In genomic region chr1:56295949-56296929, GRCh38 we compare ENCODE assay signal across 31 cellular contexts.
DNase-seq lines count a peak whose midpoint lies in the region; ATAC-seq and TF ChIP-seq lines count a peak whose summit lies in the region.
"Had no signal": no experiment of that assay in that cellular context is flagged by ENCODE, and none has a peak within 500 bp of the region (broad histone marks: within the 10 kb centered on the region; RNA-seq: fewer than 3 reads in every experiment).

No MANE protein-coding gene starts in this region.

- no peaks in the 10 kb centered on the region for H3K27me3 Mint-ChIP-seq in endodermal cell (ENCODE audit: insufficient read depth)
- H3K27me3 Mint-ChIP-seq in activated CD4-positive, alpha-beta T cell treated with anti-CD3 and anti-CD28 coated beads, Interleukin-2, amount 10 ng/mL, durations not matched to agents 7 days and 5 days, result no peaks in the 10 kb centered on the region
- H3K27me3 Mint-ChIP-seq: activated CD8-positive, alpha-beta memory T cell treated with anti-CD3 and anti-CD28 coated beads, Interleukin-2, amount 10 ng/mL, durations not matched to agents 7 days and 5 days had no signal

- H3K4me3 Mint-ChIP-seq in endodermal cell, result no peak overlapping the region
- H3K4me3 Mint-ChIP-seq in activated CD4-positive, alpha-beta T cell treated with anti-CD3 and anti-CD28 coated beads, Interleukin-2, amount 10 ng/mL, durations not matched to agents 7 days and 5 days, result no peak overlapping the region
- H3K4me3 Mint-ChIP-seq: activated CD8-positive, alpha-beta memory T cell treated with anti-CD3 and anti-CD28 coated beads, Interleukin-2, amount 10 ng/mL, durations not matched to agents 7 days and 5 days; activated naive CD8-positive, alpha-beta T cell treated with anti-CD3 and anti-CD28 coated beads, Interleukin-2, amount 50 U/mL, for 24 hours; activated T-cell treated with anti-CD3 and anti-CD28 coated beads, Interleukin-2, amount 50 U/mL, for 72 hours; stimulated activated effector memory CD8-positive, alpha-beta T cell treated with anti-CD3 and anti-CD28 coated beads, Interleukin-12 subunit alpha, Interleukin-12 subunit beta, amount 100 ng/mL, for 72 hours; T-helper 1 cell treated with Interleukin-12 subunit alpha and Interleukin-12 subunit beta and Interleukin-4 antibody, amounts not matched to agents 30 μg/mL and 1 μg/mL, for 36 hours had no signal

- H3K9me3 ChIP-seq in DOHH2 (ENCODE audit: control insufficient read depth, insufficient read depth, low read length) (no peaks in the 10 kb centered on the region), MM.1S (replicated peaks; ENCODE audit: insufficient read depth, low read length) (no peaks in the 10 kb centered on the region), endodermal cell (ENCODE audit: control insufficient read depth, low read length) (no peaks in the 10 kb centered on the region)
- H3K9me3 ChIP-seq: left lung, ovary had no signal

- 90 to 96% methylated on average over 3 to 4 of the region's 4 CpGs for WGBS in endodermal cell (ENCODE audit: insufficient coverage in 1 of 2, insufficient read length in 1 of 2), 2 experiments

- POLR2A ChIA-PET in activated CD4-positive, alpha-beta T cell treated with anti-CD3 and anti-CD28 coated beads, Interleukin-2, amount 10 ng/mL, durations not matched to agents 7 days and 5 days (lab: Charles Lee), result no interaction called here

- H3K4me1 Mint-ChIP-seq in endodermal cell, result peaks cover 11% of the 10 kb centered on the region
- H3K4me1 Mint-ChIP-seq in activated CD4-positive, alpha-beta T cell treated with anti-CD3 and anti-CD28 coated beads, Interleukin-2, amount 10 ng/mL, durations not matched to agents 7 days and 5 days, result no peaks in the 10 kb centered on the region
- H3K4me1 Mint-ChIP-seq: activated CD8-positive, alpha-beta memory T cell treated with anti-CD3 and anti-CD28 coated beads, Interleukin-2, amount 10 ng/mL, durations not matched to agents 7 days and 5 days; activated naive CD8-positive, alpha-beta T cell treated with anti-CD3 and anti-CD28 coated beads, Interleukin-2, amount 50 U/mL, for 24 hours; stimulated activated effector memory CD8-positive, alpha-beta T cell treated with anti-CD3 and anti-CD28 coated beads, Interleukin-12 subunit alpha, Interleukin-12 subunit beta, amount 100 ng/mL, for 72 hours had no signal

- CTCF ChIA-PET in activated CD4-positive, alpha-beta T cell treated with anti-CD3 and anti-CD28 coated beads, Interleukin-2, amount 10 ng/mL, durations not matched to agents 7 days and 5 days (lab: Charles Lee), result no interaction called here

- no peaks in the 10 kb centered on the region for H3K9me2 ChIP-seq in DOHH2 (replicated peaks; ENCODE audit: control insufficient read depth, low read length)
- H3K9me2 ChIP-seq in MM.1S (replicated peaks; ENCODE audit: insufficient read depth, low read length), result no peaks in the 10 kb centered on the region

- peaks cover 42% of the 10 kb centered on the region for H3K4me1 ChIP-seq in DOHH2 (ENCODE audit: control insufficient read depth, low read length)
- H3K4me1 ChIP-seq in MM.1S (ENCODE audit: low read length), result peaks cover 12% of the 10 kb centered on the region; the same call in 1 of the 2 replicates
- H3K4me1 ChIP-seq in endodermal cell (ENCODE audit: control insufficient read depth, insufficient read depth, low read length), result no peaks in the 10 kb centered on the region
- H3K4me1 ChIP-seq: left lung had no signal

- no peaks in the 10 kb centered on the region for H3K79me2 ChIP-seq in DOHH2 (ENCODE audit: control insufficient read depth, low read length)
- no peaks in the 10 kb centered on the region for H3K79me2 ChIP-seq in MM.1S (ENCODE audit: low read length)

- ATAC-seq in GM19463 (IDR thresholded peaks at IDR 0.05; ENCODE audit: unreplicated experiment), result peak; percentile 78
- ATAC-seq: activated CD8-positive, alpha-beta memory T cell treated with anti-CD3 and anti-CD28 coated beads, Interleukin-2, amount 10 ng/mL, durations not matched to agents 7 days and 5 days; activated naive CD8-positive, alpha-beta T cell treated with anti-CD3 and anti-CD28 coated beads, Interleukin-2, amount 50 U/mL, for 24 hours; activated T-cell treated with anti-CD3 and anti-CD28 coated beads, Interleukin-2, amount 50 U/mL, for 72 hours; left lung; stimulated activated effector memory CD8-positive, alpha-beta T cell treated with anti-CD3 and anti-CD28 coated beads, Interleukin-12 subunit alpha, Interleukin-12 subunit beta, amount 100 ng/mL, for 72 hours had no signal

- no peaks in the 10 kb centered on the region for H3K36me3 Mint-ChIP-seq in endodermal cell (ENCODE audit: low read depth)
- H3K36me3 Mint-ChIP-seq in activated CD4-positive, alpha-beta T cell treated with anti-CD3 and anti-CD28 coated beads, Interleukin-2, amount 10 ng/mL, durations not matched to agents 7 days and 5 days (ENCODE audit: low read depth), result no peaks in the 10 kb centered on the region
- H3K36me3 Mint-ChIP-seq: activated CD8-positive, alpha-beta memory T cell treated with anti-CD3 and anti-CD28 coated beads, Interleukin-2, amount 10 ng/mL, durations not matched to agents 7 days and 5 days; stimulated activated effector memory CD8-positive, alpha-beta T cell treated with anti-CD3 and anti-CD28 coated beads, Interleukin-12 subunit alpha, Interleukin-12 subunit beta, amount 100 ng/mL, for 72 hours had no signal

- TF ChIP-seq CTCF in DOHH2 (IDR thresholded peaks at IDR 0.05; ENCODE audit: low read depth, low read length, poor library complexity, severe bottlenecking) (no peak), MM.1S (IDR thresholded peaks at IDR 0.05; ENCODE audit: low read length) (no peak), endodermal cell (conservative IDR thresholded peaks at IDR 0.05) (no peak)

- no peak overlapping the region for H2AFZ ChIP-seq in MM.1S (ENCODE audit: low read length)

- H4K20me1 ChIP-seq in DOHH2 (ENCODE audit: control insufficient read depth, insufficient read depth, low read depth, low read length) (no peaks in the 10 kb centered on the region), MM.1S (ENCODE audit: insufficient read depth, low read length) (no peaks in the 10 kb centered on the region)

- no peak overlapping the region for H3K27ac Mint-ChIP-seq in endodermal cell
- H3K27ac Mint-ChIP-seq in activated CD4-positive, alpha-beta T cell treated with anti-CD3 and anti-CD28 coated beads, Interleukin-2, amount 10 ng/mL, durations not matched to agents 7 days and 5 days, result no peak overlapping the region
- H3K27ac Mint-ChIP-seq: activated CD8-positive, alpha-beta memory T cell treated with anti-CD3 and anti-CD28 coated beads, Interleukin-2, amount 10 ng/mL, durations not matched to agents 7 days and 5 days; activated naive CD8-positive, alpha-beta T cell treated with anti-CD3 and anti-CD28 coated beads, Interleukin-2, amount 50 U/mL, for 24 hours; activated T-cell treated with anti-CD3 and anti-CD28 coated beads, Interleukin-2, amount 50 U/mL, for 72 hours; stimulated activated effector memory CD8-positive, alpha-beta T cell treated with anti-CD3 and anti-CD28 coated beads, Interleukin-12 subunit alpha, Interleukin-12 subunit beta, amount 100 ng/mL, for 72 hours; T-helper 1 cell treated with Interleukin-12 subunit alpha and Interleukin-12 subunit beta and Interleukin-4 antibody, amounts not matched to agents 30 μg/mL and 1 μg/mL, for 36 hours had no signal

- peak; percentile 55 for DNase-seq in MM.1S
- peak; percentile 64 for DNase-seq in endodermal cell
- no peak for DNase-seq in activated naive CD4-positive, alpha-beta T cell treated with Interleukin-2 at 50 U/mL for 16 hours
- DNase-seq in cerebellar cortex (ENCODE audit: low spot score), result no peak
- DNase-seq in activated CD4-positive, alpha-beta T cell treated with anti-CD3 and anti-CD28 coated beads, Interleukin-2, amount 10 ng/mL, durations not matched to agents 7 days and 5 days, result no peak
- DNase-seq in H4 (ENCODE audit: low spot score), result no peak
- DNase-seq: activated CD4-positive, CD25-positive, alpha-beta regulatory T cell; activated CD8-positive, alpha-beta memory T cell treated with anti-CD3 and anti-CD28 coated beads, Interleukin-2, amount 10 ng/mL, durations not matched to agents 7 days and 5 days; activated naive CD8-positive, alpha-beta T cell treated with anti-CD3 and anti-CD28 coated beads, Interleukin-2, amount 50 U/mL, for 24 hours; activated T-cell treated with anti-CD3 and anti-CD28 coated beads, Interleukin-2, amount 50 U/mL, for 72 hours; C1 segment of cervical spinal cord; COR-L47; cortex of kidney; DMS53; effector memory CD4-positive, alpha-beta T cell; GF-D8; IMR-90; islet precursor cell; left lung; mesendoderm; NCI-H1092; NCI-H187; NCI-H774; ovary; stimulated activated CD4-positive, alpha-beta T cell treated with anti-CD3 and anti-CD28 coated beads, Interleukin-15, amount 100 ng/mL, for 24 hours; trophoblast cell had no signal

- peak overlapping the region; percentile 69 for H3K4me2 ChIP-seq in DOHH2 (ENCODE audit: low read length)
- peak overlapping the region; percentile 12; the same call in 1 of the 2 replicates for H3K4me2 ChIP-seq in MM.1S (ENCODE audit: low read depth, low read length)

- H3K27me3 ChIP-seq in DOHH2 (ENCODE audit: control insufficient read depth, low read length), result no peaks in the 10 kb centered on the region
- no peaks in the 10 kb centered on the region for H3K27me3 ChIP-seq in MM.1S (replicated peaks; ENCODE audit: insufficient read depth, low read length)
- H3K27me3 ChIP-seq in endodermal cell (ENCODE audit: control insufficient read depth, insufficient read depth, low read length, poor library complexity, severe bottlenecking), result no peaks in the 10 kb centered on the region
- H3K27me3 ChIP-seq: left lung, ovary had no signal

- no peak overlapping the region for H3K9ac ChIP-seq in MM.1S (ENCODE audit: low read length)
- H3K9ac ChIP-seq in endodermal cell (ENCODE audit: extremely low read depth, low read length, poor library complexity, severe bottlenecking), result no peak overlapping the region

- H3F3A ChIP-seq in DOHH2 (ENCODE audit: control insufficient read depth, insufficient read depth) (peaks cover 9% of the 10 kb centered on the region), MM.1S (ENCODE audit: insufficient read depth, low read length) (no peaks in the 10 kb centered on the region)

- H3K27ac ChIP-seq in DOHH2 (ENCODE audit: low read depth, low read length), result peak overlapping the region; percentile 88
- no peak overlapping the region for H3K27ac ChIP-seq in MM.1S (ENCODE audit: low read length)
- no peak overlapping the region for H3K27ac ChIP-seq in endodermal cell (ENCODE audit: low read depth, low read length)
- H3K27ac ChIP-seq: ovary, SK-N-MC had no signal

- no peaks in the 10 kb centered on the region for H3K36me3 ChIP-seq in DOHH2 (ENCODE audit: control insufficient read depth, low read length)
- H3K36me3 ChIP-seq in MM.1S (replicated peaks; ENCODE audit: insufficient read depth, low read length), result no peaks in the 10 kb centered on the region
- no peaks in the 10 kb centered on the region for H3K36me3 ChIP-seq in endodermal cell (ENCODE audit: control insufficient read depth, insufficient read depth, low read length)
- H3K36me3 ChIP-seq: left lung, ovary had no signal

- H3K4me3 ChIP-seq in DOHH2 (ENCODE audit: low read length), result peak overlapping the region; percentile 57
- no peak overlapping the region for H3K4me3 ChIP-seq in MM.1S (ENCODE audit: low read length)
- no peak overlapping the region for H3K4me3 ChIP-seq in endodermal cell (ENCODE audit: low read length)
- H3K4me3 ChIP-seq: left lung, ovary, SK-N-MC had no signal

- no peaks in the 10 kb centered on the region for H3K9me3 Mint-ChIP-seq in endodermal cell
- H3K9me3 Mint-ChIP-seq in activated CD4-positive, alpha-beta T cell treated with anti-CD3 and anti-CD28 coated beads, Interleukin-2, amount 10 ng/mL, durations not matched to agents 7 days and 5 days, result no peaks in the 10 kb centered on the region
- H3K9me3 Mint-ChIP-seq: T-helper 1 cell treated with Interleukin-12 subunit alpha and Interleukin-12 subunit beta and Interleukin-4 antibody, amounts not matched to agents 30 μg/mL and 1 μg/mL, for 36 hours had no signal

Comparison
In these comparisons a context has a peak if more than half of its experiments do, and no peak if none do; other contexts are left out.
1. DNase-seq: peak in MM.1S (single experiment) and endodermal cell (single experiment); none in activated naive CD4-positive, alpha-beta T cell treated with Interleukin-2 at 50 U/mL for 16 hours (single experiment), cerebellar cortex (single experiment), activated CD4-positive, alpha-beta T cell treated with anti-CD3 and anti-CD28 coated beads, Interleukin-2, amount 10 ng/mL, durations not matched to agents 7 days and 5 days (single experiment) and H4 (single experiment).